Comparison of ENCODE assay signal across 20 cellular contexts in the genomic region with DNA sequence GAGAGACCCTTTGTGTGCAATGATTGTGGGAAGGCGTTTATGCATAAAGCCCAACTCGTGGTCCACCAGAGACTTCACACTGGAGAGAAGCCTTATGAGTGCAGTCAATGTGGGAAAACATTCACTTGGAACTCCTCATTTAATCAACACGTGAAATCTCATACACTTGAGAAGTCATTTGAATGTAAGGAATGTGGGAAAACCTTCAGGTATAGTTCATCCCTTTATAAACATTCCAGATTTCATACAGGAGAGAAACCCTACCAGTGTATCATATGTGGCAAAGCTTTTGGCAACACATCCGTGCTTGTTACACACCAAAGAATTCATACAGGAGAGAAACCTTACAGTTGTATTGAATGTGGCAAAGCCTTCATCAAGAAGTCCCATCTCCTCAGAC. TPM values are rescaled to one million over a fixed set of nuclear protein-coding genes. Genes with fewer than 3 reads are reported as not detected.
A peak's percentile ranks its signal among the peaks of the same experiment; 100 is the strongest.
DNase-seq lines count a peak whose midpoint lies in the region; ATAC-seq and TF ChIP-seq lines count a peak whose summit lies in the region.
"Had no signal": no experiment of that assay in that cellular context is flagged by ENCODE, and none has a peak within 500 bp of the region (broad histone marks: within the 10 kb centered on the region; RNA-seq: fewer than 3 reads in every experiment).

No MANE protein-coding gene starts in this region.

- H3K27ac Mint-ChIP-seq in endodermal cell, result no peak overlapping the region
- H3K27ac Mint-ChIP-seq: CD4-positive, alpha-beta memory T cell; H9; HFFc6 had no signal

- 94 to 95% methylated on average over 2 to 4 of the region's 4 CpGs for WGBS in endodermal cell (ENCODE audit: insufficient coverage in 1 of 2, insufficient read length in 1 of 2), 2 experiments
- no CpG with 5 or more reads among the region's 4 CpGs for WGBS in neuronal stem cell (ENCODE audit: extremely low coverage in 2 of 2, insufficient read length in 2 of 2, insufficient replicate concordance in 1 of 2), 2 donors

- no peak overlapping the region for H3K14ac ChIP-seq in neuronal stem cell (ENCODE audit: low read length)

- H3K4me1 Mint-ChIP-seq in endodermal cell, result no peaks in the 10 kb centered on the region
- H3K4me1 Mint-ChIP-seq: CD4-positive, alpha-beta memory T cell; H9 had no signal

- H3K23ac ChIP-seq in neuronal stem cell (ENCODE audit: low read depth, low read length, poor library complexity), result no peak overlapping the region

- ATAC-seq in GM19455 (IDR thresholded peaks at IDR 0.05; ENCODE audit: unreplicated experiment), result no peak
- ATAC-seq: A549, HCT116 had no signal

- no peak overlapping the region for H2BK120ac ChIP-seq in neuronal stem cell (ENCODE audit: low read depth, low read length)

- H3K4me3 Mint-ChIP-seq in endodermal cell, result no peak overlapping the region
- H3K4me3 Mint-ChIP-seq: CD4-positive, alpha-beta memory T cell; H9; HFFc6 had no signal

- peak overlapping the region; percentile 43 for H4K8ac ChIP-seq in neuronal stem cell (ENCODE audit: low read depth, low read length)

- no peak overlapping the region for H2AFZ ChIP-seq in neuronal stem cell (ENCODE audit: low read length)
- H2AFZ ChIP-seq: GM23248 had no signal

- H3K79me1 ChIP-seq in neuronal stem cell (ENCODE audit: low read depth, low read length), result no peaks in the 10 kb centered on the region

- no peaks in the 10 kb centered on the region for H3K27me3 Mint-ChIP-seq in endodermal cell (ENCODE audit: insufficient read depth)
- H3K27me3 Mint-ChIP-seq: CD4-positive, alpha-beta memory T cell had no signal

- DNase-seq in DMS 273 (lab: John Stamatoyannopoulos, UW; ENCODE audit: unreplicated experiment), result peak; percentile 81
- no peak for DNase-seq in DMS 273 treated with DMSO at 0.1 percent for 48 hours (lab: John Stamatoyannopoulos, UW)
- no peak for DNase-seq in adipocyte (ENCODE audit: low read depth)
- DNase-seq in endodermal cell, result no peak
- no peak for DNase-seq in neuronal stem cell (ENCODE audit: low spot score)
- no peak for DNase-seq in activated T-cell treated with anti-CD3 and anti-CD28 coated beads, Interleukin-2, amount 50 U/mL, for 1 hour
- no peak for DNase-seq in cardiac septum (ENCODE audit: low spot score)
- DNase-seq: ACHN; AML-193; C1 segment of cervical spinal cord; Caco-2; CD4-positive, alpha-beta memory T cell; DND-41; GM23248; H9; HFFc6 had no signal

- no peak overlapping the region for H2BK12ac ChIP-seq in neuronal stem cell (ENCODE audit: low read length)

- H3K4me1 ChIP-seq in adipocyte (ENCODE audit: control insufficient read depth, insufficient read depth, low read length), result no peaks in the 10 kb centered on the region
- H3K4me1 ChIP-seq in endodermal cell (ENCODE audit: control insufficient read depth, insufficient read depth, low read length), result no peaks in the 10 kb centered on the region
- H3K4me1 ChIP-seq in neuronal stem cell (ENCODE audit: control insufficient read depth in 2 of 2, insufficient read depth in 1 of 2, low read depth in 1 of 2, low read length in 2 of 2), result no peaks in the 10 kb centered on the region
- H3K4me1 ChIP-seq: A549, Caco-2 had no signal

- H2BK15ac ChIP-seq in neuronal stem cell (ENCODE audit: low read length), result no peak overlapping the region

- H3K27me3 ChIP-seq in adipocyte (replicated peaks; ENCODE audit: control insufficient read depth, insufficient read depth, low read length), result no peaks in the 10 kb centered on the region
- no peaks in the 10 kb centered on the region for H3K27me3 ChIP-seq in endodermal cell (ENCODE audit: control insufficient read depth, insufficient read depth, low read length, poor library complexity, severe bottlenecking)
- no peaks in the 10 kb centered on the region for H3K27me3 ChIP-seq in neuronal stem cell (ENCODE audit: control insufficient read depth in 3 of 3, insufficient read depth in 3 of 3, low read depth in 1 of 3, low read length in 3 of 3)

- no peak overlapping the region for H4K91ac ChIP-seq in neuronal stem cell (ENCODE audit: low read depth, low read length, poor library complexity)

- TF ChIP-seq CTCF in endodermal cell (conservative IDR thresholded peaks at IDR 0.05), result no peak

- intact Hi-C loops in cardiac septum (cut with DNase I), result no loop called here

- no peak overlapping the region for H2AK5ac ChIP-seq in neuronal stem cell (ENCODE audit: low read depth, low read length)

- peak overlapping the region; percentile 26 for H3K4me3 ChIP-seq in adipocyte (ENCODE audit: low read length)
- peak overlapping the region; percentile 4 for H3K4me3 ChIP-seq in endodermal cell (ENCODE audit: low read length)
- H3K4me3 ChIP-seq in neuronal stem cell (ENCODE audit: low read length in 2 of 2), result no peak overlapping the region
- H3K4me3 ChIP-seq: A549, GM23248 had no signal

- H3K4me2 ChIP-seq in neuronal stem cell (ENCODE audit: insufficient read depth, low read length, poor library complexity, severe bottlenecking), result peak overlapping the region; percentile 2
- H3K4me2 ChIP-seq: A549 had no signal

- no peak overlapping the region for H2BK5ac ChIP-seq in neuronal stem cell (ENCODE audit: low read length)

- H3K9me3 ChIP-seq in adipocyte (ENCODE audit: control insufficient read depth, low read length) (peaks cover 26% of the 10 kb centered on the region), endodermal cell (ENCODE audit: control insufficient read depth, low read length) (peaks cover 28% of the 10 kb centered on the region), neuronal stem cell (replicated peaks in 1 of 2; ENCODE audit: control insufficient read depth in 2 of 2, insufficient read depth in 1 of 2, low read depth in 1 of 2, low read length in 2 of 2) (peaks cover 7 to 13% of the 10 kb centered on the region in 2 donors)
- H3K9me3 ChIP-seq: Caco-2 had no signal

- H3K4ac ChIP-seq in neuronal stem cell (ENCODE audit: low read length), result no peak overlapping the region

- H3K27ac ChIP-seq in endodermal cell (ENCODE audit: low read depth, low read length), result no peak overlapping the region
- H3K27ac ChIP-seq in neuronal stem cell (replicated peaks; ENCODE audit: low read length), result no peak overlapping the region
- H3K27ac ChIP-seq: 22Rv1, A549, GM23248 had no signal

- H3K18ac ChIP-seq in neuronal stem cell (ENCODE audit: low read length), result no peak overlapping the region

- peaks cover 55% of the 10 kb centered on the region for H3K36me3 Mint-ChIP-seq in endodermal cell (ENCODE audit: low read depth)

- peaks cover 48% of the 10 kb centered on the region for H3K9me3 Mint-ChIP-seq in endodermal cell

- H3K36me3 ChIP-seq in adipocyte (ENCODE audit: control insufficient read depth, insufficient read depth, low read length, severe bottlenecking), result peaks cover 50% of the 10 kb centered on the region
- H3K36me3 ChIP-seq in endodermal cell (ENCODE audit: control insufficient read depth, insufficient read depth, low read length), result peaks cover 39% of the 10 kb centered on the region
- H3K36me3 ChIP-seq in neuronal stem cell (replicated peaks in 1 of 2; ENCODE audit: control insufficient read depth in 2 of 2, insufficient read depth in 2 of 2, low read length in 2 of 2), result peaks cover 7 to 40% of the 10 kb centered on the region in 2 donors

- H3K9ac ChIP-seq in adipocyte (ENCODE audit: low read length), result no peak overlapping the region
- no peak overlapping the region for H3K9ac ChIP-seq in endodermal cell (ENCODE audit: extremely low read depth, low read length, poor library complexity, severe bottlenecking)
- no peak overlapping the region for H3K9ac ChIP-seq in neuronal stem cell (ENCODE audit: low read depth, low read length, poor library complexity)
- H3K9ac ChIP-seq: GM23248 had no signal

RNA-seq across cellular contexts. Expression of gene ZNF684, which starts 15.5 kb away (rescaled TPM):
- total RNA-seq in endodermal cell (10 to 100 TPM in 1 of 2 donors, 1 to 10 TPM in 1; 5.1 to 10.4 TPM), cardiac septum (11.0 TPM)
- 5.0 TPM for polyA plus RNA-seq in endodermal cell (2013, experiment 1 of 2)
- 4.9 TPM for polyA plus RNA-seq in endodermal cell (2013, experiment 2 of 2)
- polyA plus RNA-seq in neuronal stem cell (2013, experiment 1 of 2), result 4.4 TPM
- polyA plus RNA-seq in neuronal stem cell (2013, experiment 2 of 2), result 4.5 TPM

RNA-seq across cellular contexts. Expression of gene EXO5, which starts 38.4 kb away (rescaled TPM):
- total RNA-seq in endodermal cell (10 to 100 TPM in 1 of 2 donors, 1 to 10 TPM in 1; 8.6 to 13.3 TPM), cardiac septum (4.7 TPM)
- 8.9 TPM for polyA plus RNA-seq in endodermal cell (2013, experiment 1 of 2)
- polyA plus RNA-seq in endodermal cell (2013, experiment 2 of 2), result 9.9 TPM
- polyA plus RNA-seq in neuronal stem cell (2013, experiment 1 of 2), result 3.6 TPM
- 3.9 TPM for polyA plus RNA-seq in neuronal stem cell (2013, experiment 2 of 2)

Comparison
In these comparisons a context has a peak if more than half of its experiments do, and no peak if none do; other contexts are left out.
1. H3K4me3 ChIP-seq: peak in adipocyte (single experiment) and endodermal cell (single experiment); none in neuronal stem cell (0 of 2).